ENCODE assay signal across 22 cellular contexts in genomic region chr7:22826593-22826992, GRCh38.
"Had no signal": no experiment of that assay in that cellular context is flagged by ENCODE, and none has a peak within 500 bp of the region (broad histone marks: within the 10 kb centered on the region; RNA-seq: fewer than 3 reads in every experiment).

No MANE protein-coding gene starts in this region.

- H3K27ac ChIP-seq: colonic mucosa, esophagus squamous epithelium, ovary, psoas muscle, skin epidermis, spleen, testis, tibial artery, uterus had no signal

- DNase-seq: colonic mucosa; effector CD8-positive, alpha-beta T cell; esophagus squamous epithelium; foreskin melanocyte; hypothalamus; natural killer cell; occipital lobe; ovary; posterior cingulate gyrus; psoas muscle; right cardiac atrium; spleen; stimulated activated CD4-positive, alpha-beta T cell treated with anti-CD3 and anti-CD28 coated beads, Interleukin-4, amount 100 ng/mL, for 4 hours; stimulated activated naive CD8-positive, alpha-beta T cell treated with anti-CD3 and anti-CD28 coated beads, Interleukin-15, Interleukin-2, amounts not matched to agents 100 U/mL and 50 U/mL, for 24 hours; substantia nigra; testis; tibial artery; uterus had no signal

- H3K9me3 ChIP-seq: colonic mucosa, esophagus squamous epithelium, ovary, psoas muscle, spleen, testis, tibial artery, uterus had no signal

- H3K4me3 ChIP-seq: colonic mucosa, esophagus squamous epithelium, lung, ovary, psoas muscle, skin epidermis, spleen, testis, tibial artery, uterus had no signal

- FAIRE-seq: endothelial cell of umbilical vein, keratinocyte had no signal

- H3K27me3 ChIP-seq: ovary, testis, tibial artery, uterus had no signal

- H3K4me1 ChIP-seq: colonic mucosa, uterus had no signal

- H3K36me3 ChIP-seq: colonic mucosa, esophagus squamous epithelium, ovary, spleen, tibial artery, uterus had no signal
